ENCODE assay signal across 17 cellular contexts in genomic region chr2:106789185-106789584, GRCh38.
DNase-seq lines count a peak whose midpoint lies in the region; ATAC-seq lines count a peak whose summit lies in the region.
"Had no signal": no experiment of that assay in that cellular context is flagged by ENCODE, and none has a peak within 500 bp of the region (broad histone marks: within the 10 kb centered on the region; RNA-seq: fewer than 3 reads in every experiment).

No MANE protein-coding gene starts in this region.

- DNase-seq in DMS 273 (lab: John Stamatoyannopoulos, UW; ENCODE audit: unreplicated experiment) (peak; percentile 56), DMS 273 treated with DMSO at 0.1 percent for 48 hours (lab: John Stamatoyannopoulos, UW) (no peak), Karpas-422 (peak; percentile 79), SK-N-DZ (ENCODE audit: low spot score) (peak; percentile 66), left kidney (ENCODE audit: low read depth, low spot score) (peak; percentile 15), C1 segment of cervical spinal cord (lab: John Stamatoyannopoulos, UW) (no peak)
- no peak for DNase-seq in stimulated activated CD4-positive, alpha-beta T cell treated with anti-CD3 and anti-CD28 coated beads, Interleukin-4, amount 100 ng/mL, for 24 hours
- DNase-seq: activated CD4-positive, CD25-positive, alpha-beta regulatory T cell; COR-L47; endodermal cell; NCI-H1436; stimulated activated CD4-positive, alpha-beta T cell treated with anti-CD3 and anti-CD28 coated beads, Interleukin-12 subunit alpha, Interleukin-12 subunit beta, amount 100 ng/mL, for 4 hours had no signal

- H3K9me3 ChIP-seq in Karpas-422 (ENCODE audit: low read length): no peaks in the 10 kb centered on the region
- H3K9me3 ChIP-seq: gastroesophageal sphincter had no signal

- H3K9me2 ChIP-seq in Karpas-422 (replicated peaks; ENCODE audit: insufficient read depth, low read length): no peaks in the 10 kb centered on the region

- no peaks in the 10 kb centered on the region for H3K79me2 ChIP-seq in Karpas-422 (ENCODE audit: low read length)

- H3K4me2 ChIP-seq in Karpas-422 (ENCODE audit: low read depth, low read length, poor library complexity, severe bottlenecking): no peak overlapping the region

- no peaks in the 10 kb centered on the region for H4K20me1 ChIP-seq in Karpas-422 (ENCODE audit: insufficient read depth, low read depth, low read length)

- no peak overlapping the region for H3K27ac ChIP-seq in Karpas-422 (ENCODE audit: low read length)
- H3K27ac ChIP-seq: 22Rv1, gastroesophageal sphincter, SK-N-MC had no signal

- H3K4me1 ChIP-seq in Karpas-422 (ENCODE audit: low read length): no peaks in the 10 kb centered on the region
- H3K4me1 ChIP-seq: gastroesophageal sphincter had no signal

- no peak for ATAC-seq in HG03469 (IDR thresholded peaks at IDR 0.05; ENCODE audit: unreplicated experiment)
- ATAC-seq: activated naive CD4-positive, alpha-beta T cell treated with anti-CD3 and anti-CD28 coated beads, Interleukin-2, amount 50 U/mL, for 72 hours; gastroesophageal sphincter had no signal

- no peak overlapping the region for H3K4me3 ChIP-seq in Karpas-422 (ENCODE audit: low read length)
- H3K4me3 ChIP-seq: gastroesophageal sphincter, SK-N-MC had no signal

- H3K27me3 ChIP-seq in Karpas-422 (ENCODE audit: low read length): no peaks in the 10 kb centered on the region
- H3K27me3 ChIP-seq: gastroesophageal sphincter had no signal

- H2AFZ ChIP-seq in Karpas-422 (ENCODE audit: low read length): peak overlapping the region; percentile 77

- no peak overlapping the region for H3K9ac ChIP-seq in Karpas-422 (ENCODE audit: low read length)

- H3K36me3 ChIP-seq in Karpas-422 (ENCODE audit: insufficient read depth, low read length): no peaks in the 10 kb centered on the region
- H3K36me3 ChIP-seq: gastroesophageal sphincter had no signal

Comparison
In these comparisons a context has a peak if more than half of its experiments do, and no peak if none do; other contexts are left out.
1. DNase-seq: peak in DMS 273 (single experiment), Karpas-422 (single experiment), SK-N-DZ (single experiment) and left kidney (single experiment); none in DMS 273 treated with DMSO at 0.1 percent for 48 hours (single experiment), stimulated activated CD4-positive, alpha-beta T cell treated with anti-CD3 and anti-CD28 coated beads, Interleukin-4, amount 100 ng/mL, for 24 hours (single experiment) and C1 segment of cervical spinal cord (0 of 14).